Comparison of ENCODE assay signal across 1 cellular context in the genomic region with DNA sequence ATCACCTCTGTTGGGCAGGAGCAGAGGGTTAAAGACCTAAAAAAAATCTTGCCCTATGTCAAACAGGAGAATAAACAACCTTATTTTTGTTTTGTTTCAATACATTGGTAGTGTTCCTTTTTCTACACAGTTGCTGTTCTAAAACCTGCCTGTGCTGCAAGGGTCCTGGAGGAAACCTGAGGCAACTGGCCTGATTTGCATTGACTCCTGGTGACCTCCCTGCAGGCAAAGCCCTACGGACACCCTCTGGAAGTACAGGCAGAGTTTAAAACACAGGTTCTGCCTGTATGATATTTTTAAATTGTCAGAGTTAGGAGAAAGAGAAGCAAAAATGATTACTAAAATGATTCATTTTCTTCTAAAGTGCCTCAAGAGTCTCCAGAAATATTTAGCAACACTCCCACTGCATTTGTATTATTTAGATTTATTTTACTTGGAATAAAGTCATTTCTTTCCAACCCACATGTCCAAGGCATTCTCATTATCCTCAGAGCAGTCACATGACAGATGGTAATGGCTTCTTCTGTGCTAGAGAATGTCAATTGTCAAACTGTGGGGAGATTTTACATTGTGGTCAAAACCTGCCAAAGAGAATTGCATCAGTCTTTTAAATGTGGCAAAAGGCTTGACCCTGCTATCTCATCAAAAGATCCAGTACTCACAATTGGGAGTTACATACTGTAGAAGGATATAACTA.
TF ChIP-seq lines count a peak whose summit lies in the region.

No MANE protein-coding gene starts in this region.

TF ChIP-seq in GM12878, 131 proteins besides CTCF, POLR2A, EP300 and RAD21 (continued from another document):
- TF ChIP-seq, protein P1, sequence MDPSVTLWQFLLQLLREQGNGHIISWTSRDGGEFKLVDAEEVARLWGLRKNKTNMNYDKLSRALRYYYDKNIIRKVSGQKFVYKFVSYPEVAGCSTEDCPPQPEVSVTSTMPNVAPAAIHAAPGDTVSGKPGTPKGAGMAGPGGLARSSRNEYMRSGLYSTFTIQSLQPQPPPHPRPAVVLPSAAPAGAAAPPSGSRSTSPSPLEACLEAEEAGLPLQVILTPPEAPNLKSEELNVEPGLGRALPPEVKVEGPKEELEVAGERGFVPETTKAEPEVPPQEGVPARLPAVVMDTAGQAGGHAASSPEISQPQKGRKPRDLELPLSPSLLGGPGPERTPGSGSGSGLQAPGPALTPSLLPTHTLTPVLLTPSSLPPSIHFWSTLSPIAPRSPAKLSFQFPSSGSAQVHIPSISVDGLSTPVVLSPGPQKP (IDR thresholded peaks at IDR 0.05; ENCODE audit: low read depth, low read length): no peak
- peak; percentile 60; the same call in 1 of the 2 replicates for TF ChIP-seq NFIC (IDR thresholded peaks at IDR 0.05; ENCODE audit: low read depth, low read length)
- TF ChIP-seq SMAD1 (IDR thresholded peaks at IDR 0.05; ENCODE audit: low read depth, partially characterized antibody): no peak
- TF ChIP-seq YY1 (IDR thresholded peaks at IDR 0.05; ENCODE audit: low read depth, low read length): peak; percentile 48; the same call in 1 of the 2 replicates
- peak; percentile 62; the same call in 1 of the 2 replicates for TF ChIP-seq RAD51 (IDR thresholded peaks at IDR 0.05)
- no peak for TF ChIP-seq CREM (IDR thresholded peaks at IDR 0.05; ENCODE audit: low read depth)
